In the genomic region with DNA sequence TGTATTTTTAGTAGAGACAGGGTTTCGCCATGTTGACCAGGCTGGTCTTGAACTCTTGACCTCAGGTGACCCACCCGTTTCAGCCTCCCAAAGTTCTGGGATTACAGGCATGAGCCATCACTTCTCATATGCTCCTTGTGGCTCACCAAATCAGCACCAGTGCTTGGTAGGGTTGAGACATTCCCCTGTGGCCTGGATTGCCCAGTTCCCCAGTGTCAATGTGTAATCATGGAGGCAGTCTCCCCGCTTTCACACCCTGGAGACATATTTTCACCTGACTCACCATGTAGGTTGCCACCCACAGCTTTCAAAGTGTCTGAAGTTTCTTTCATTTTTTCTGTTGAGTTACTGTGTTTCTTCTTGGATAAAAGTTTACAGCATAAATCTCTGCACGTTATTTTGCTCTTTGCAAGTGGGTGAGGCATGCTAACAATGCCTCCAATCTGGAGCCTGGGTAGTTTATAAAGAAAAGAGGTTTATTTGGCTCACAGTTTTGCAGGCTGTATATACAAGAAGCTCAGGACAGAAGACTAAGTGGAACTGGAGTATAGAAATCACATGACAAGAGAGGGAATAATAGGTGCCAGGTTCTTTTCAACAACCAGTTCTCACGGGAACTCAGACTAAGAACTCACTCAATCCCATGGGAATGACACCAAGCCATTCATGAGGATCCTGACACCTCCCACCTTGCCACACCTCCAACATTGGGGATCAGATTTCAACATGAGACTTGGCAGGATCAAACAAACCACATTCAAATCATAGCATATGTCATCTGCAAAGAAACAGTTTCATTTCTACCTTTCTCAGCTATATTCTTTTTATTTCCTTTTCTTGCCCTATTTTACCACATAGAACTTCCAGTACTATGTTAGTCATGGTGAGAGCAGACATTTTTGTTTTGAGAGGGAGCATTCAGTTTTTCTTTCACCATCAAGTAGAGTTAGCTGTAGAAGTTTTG, we compare ENCODE assay signal across 8 cellular contexts.
DNase-seq lines count a peak whose midpoint lies in the region; ATAC-seq, FAIRE-seq and TF ChIP-seq lines count a peak whose summit lies in the region.

No MANE protein-coding gene starts in this region.

- H3K27ac Mint-ChIP-seq in activated naive CD4-positive, alpha-beta T cell treated with anti-CD3 and anti-CD28 coated beads, Interleukin-2, amount 50 U/mL, for 24 hours: peak overlapping the region; percentile 83
- H3K27ac Mint-ChIP-seq in progenitor cell of endocrine pancreas: no peak overlapping the region

- peaks cover 73% of the 10 kb centered on the region for H3K4me1 Mint-ChIP-seq in activated naive CD4-positive, alpha-beta T cell treated with anti-CD3 and anti-CD28 coated beads, Interleukin-2, amount 50 U/mL, for 24 hours
- H3K4me1 Mint-ChIP-seq in progenitor cell of endocrine pancreas (ENCODE audit: low read depth): no peaks in the 10 kb centered on the region

- no peak for TF ChIP-seq POLR2A in suprapubic skin (IDR thresholded peaks at IDR 0.05)

- peaks cover 39% of the 10 kb centered on the region for H3K36me3 Mint-ChIP-seq in activated naive CD4-positive, alpha-beta T cell treated with anti-CD3 and anti-CD28 coated beads, Interleukin-2, amount 50 U/mL, for 24 hours
- peaks cover 11% of the 10 kb centered on the region for H3K36me3 Mint-ChIP-seq in progenitor cell of endocrine pancreas (ENCODE audit: insufficient read depth)

- H3K27me3 ChIP-seq in Karpas-422 (ENCODE audit: low read length) (no peaks in the 10 kb centered on the region), suprapubic skin (no peaks in the 10 kb centered on the region)

- H3K4me2 ChIP-seq in Karpas-422 (ENCODE audit: low read depth, low read length, poor library complexity, severe bottlenecking): no peak overlapping the region

- H3K4me3 ChIP-seq in Karpas-422 (ENCODE audit: low read length): no peak overlapping the region; the same call in 1 of the 2 replicates
- H3K4me3 ChIP-seq in skeletal muscle cell (ENCODE audit: low read depth, low read length): no peak overlapping the region
- H3K4me3 ChIP-seq in suprapubic skin: no peak overlapping the region

- WGBS in suprapubic skin: 81% methylated on average over 4 of the region's 5 CpGs

- no peak for TF ChIP-seq EP300 in suprapubic skin (IDR thresholded peaks at IDR 0.05)

- H3K27ac ChIP-seq in Karpas-422 (ENCODE audit: low read length): peak overlapping the region; percentile 53; the same call in 1 of the 2 replicates
- no peak overlapping the region for H3K27ac ChIP-seq in suprapubic skin

- no peaks in the 10 kb centered on the region for H4K20me1 ChIP-seq in Karpas-422 (ENCODE audit: insufficient read depth, low read depth, low read length)

- no peak overlapping the region for H2AFZ ChIP-seq in Karpas-422 (ENCODE audit: low read length)

- H3K4me1 ChIP-seq in Karpas-422 (ENCODE audit: low read length) (peaks cover 11% of the 10 kb centered on the region), suprapubic skin (no peaks in the 10 kb centered on the region)

- DNase-seq in GM18507 (ENCODE audit: extremely low spot score, insufficient read length, low read depth) (peak; percentile 14), Karpas-422 (peak; percentile 64), skeletal muscle cell (ENCODE audit: low read depth) (peak; percentile 60), islet precursor cell (no peak), progenitor cell of endocrine pancreas (ENCODE audit: low spot score, unreplicated experiment) (no peak), suprapubic skin (ENCODE audit: low spot score in 2 of 2) (no peak)

- peaks cover 9% of the 10 kb centered on the region for H3K9me3 Mint-ChIP-seq in activated naive CD4-positive, alpha-beta T cell treated with anti-CD3 and anti-CD28 coated beads, Interleukin-2, amount 50 U/mL, for 24 hours
- no peaks in the 10 kb centered on the region for H3K9me3 Mint-ChIP-seq in progenitor cell of endocrine pancreas (ENCODE audit: low read depth)

- H3K79me2 ChIP-seq in Karpas-422 (ENCODE audit: low read length): peaks cover 4% of the 10 kb centered on the region; the same call in 1 of the 2 replicates

- peak overlapping the region; percentile 41 for H3K4me3 Mint-ChIP-seq in activated naive CD4-positive, alpha-beta T cell treated with anti-CD3 and anti-CD28 coated beads, Interleukin-2, amount 50 U/mL, for 24 hours
- no peak overlapping the region for H3K4me3 Mint-ChIP-seq in progenitor cell of endocrine pancreas (ENCODE audit: low read depth)

- no peak overlapping the region for H3K9ac ChIP-seq in Karpas-422 (ENCODE audit: low read length)

- no peaks in the 10 kb centered on the region for H3K27me3 Mint-ChIP-seq in activated naive CD4-positive, alpha-beta T cell treated with anti-CD3 and anti-CD28 coated beads, Interleukin-2, amount 50 U/mL, for 24 hours
- H3K27me3 Mint-ChIP-seq in progenitor cell of endocrine pancreas: no peaks in the 10 kb centered on the region

- TF ChIP-seq CTCF in progenitor cell of endocrine pancreas (IDR thresholded peaks at IDR 0.05; ENCODE audit: unreplicated experiment) (no peak), suprapubic skin (IDR thresholded peaks at IDR 0.05) (no peak)

- ATAC-seq in HG02970 (IDR thresholded peaks at IDR 0.05; ENCODE audit: low FRiP score, unreplicated experiment): no peak

- H3K9me2 ChIP-seq in Karpas-422 (replicated peaks; ENCODE audit: insufficient read depth, low read length): no peaks in the 10 kb centered on the region

- peak; percentile 85 for FAIRE-seq in GM18507 (lab: Jason Lieb, UNC)

- H3K36me3 ChIP-seq in Karpas-422 (ENCODE audit: insufficient read depth, low read length) (peaks cover 4% of the 10 kb centered on the region; the same call in 1 of the 2 replicates), suprapubic skin (no peaks in the 10 kb centered on the region)

- H3K9me3 ChIP-seq in Karpas-422 (ENCODE audit: low read length) (peaks cover 3% of the 10 kb centered on the region; the same call in 1 of the 2 replicates), suprapubic skin (no peaks in the 10 kb centered on the region)

Comparison
In these comparisons a context has a peak if more than half of its experiments do, and no peak if none do; other contexts are left out.
1. DNase-seq: peak in GM18507 (single experiment), Karpas-422 (single experiment) and skeletal muscle cell (single experiment); none in islet precursor cell (single experiment), progenitor cell of endocrine pancreas (single experiment) and suprapubic skin (0 of 2).